In the genomic region with DNA sequence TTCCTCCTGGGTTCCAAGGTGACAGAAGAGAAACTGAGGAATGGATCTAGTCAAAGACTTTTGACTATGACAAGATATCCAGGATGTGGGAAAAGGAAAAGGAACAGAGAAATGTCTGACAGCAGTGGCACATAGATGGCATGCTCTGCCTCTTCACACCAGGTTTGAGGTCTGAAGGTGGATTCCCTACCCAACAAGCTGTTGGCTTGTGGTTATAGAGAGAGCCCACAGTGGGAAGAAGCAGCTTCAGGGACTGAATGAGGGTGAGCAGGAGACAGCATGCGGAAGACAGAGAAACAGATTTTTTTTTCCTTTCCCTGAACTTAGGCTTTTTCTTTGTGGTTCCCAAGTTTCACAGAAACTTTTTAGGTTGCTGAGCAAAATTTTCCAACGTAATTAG, we compare ENCODE assay signal across 32 cellular contexts. TPM values are rescaled to one million over a fixed set of nuclear protein-coding genes. Genes with fewer than 3 reads are reported as not detected.
DNase-seq lines count a peak whose midpoint lies in the region; ATAC-seq and TF ChIP-seq lines count a peak whose summit lies in the region.
"Had no signal": no experiment of that assay in that cellular context is flagged by ENCODE, and none has a peak within 500 bp of the region (broad histone marks: within the 10 kb centered on the region; RNA-seq: fewer than 3 reads in every experiment).

No MANE protein-coding gene starts in this region.

- ATAC-seq in activated CD8-positive, alpha-beta T cell treated with anti-CD3 and anti-CD28 coated beads for 36 hours = peak; percentile 53
- no peak for ATAC-seq in activated CD8-positive, alpha-beta T cell treated with anti-CD3 and anti-CD28 coated beads, Interleukin-2, amount 10 ng/mL, durations not matched to agents 7 days and 5 days
- peak; percentile 67 for ATAC-seq in HG02571 (IDR thresholded peaks at IDR 0.05; ENCODE audit: unreplicated experiment)
- ATAC-seq in HG03565 (IDR thresholded peaks at IDR 0.05; ENCODE audit: unreplicated experiment) = peak; percentile 30
- ATAC-seq: activated T-cell treated with anti-CD3 and anti-CD28 coated beads, Interleukin-2, amount 50 U/mL, for 4 hours; HCT116; HepG2; left cardiac atrium; psoas muscle had no signal

- H3K27ac Mint-ChIP-seq in activated CD8-positive, alpha-beta T cell treated with anti-CD3 and anti-CD28 coated beads for 36 hours = no peak overlapping the region
- H3K27ac Mint-ChIP-seq in activated CD8-positive, alpha-beta T cell treated with anti-CD3 and anti-CD28 coated beads, Interleukin-2, amount 10 ng/mL, durations not matched to agents 7 days and 5 days = no peak overlapping the region
- peak overlapping the region; percentile 17 for H3K27ac Mint-ChIP-seq in stimulated activated naive CD8-positive, alpha-beta T cell treated with anti-CD3 and anti-CD28 coated beads, Interleukin-15, Interleukin-2, amounts not matched to agents 100 ng/mL and 50 ng/mL, for 24 hours
- H3K27ac Mint-ChIP-seq: CD4-positive, alpha-beta memory T cell; endodermal cell; memory B cell; naive B cell had no signal

- H3K27me3 Mint-ChIP-seq in activated CD8-positive, alpha-beta T cell treated with anti-CD3 and anti-CD28 coated beads for 36 hours = peaks cover 17% of the 10 kb centered on the region
- peaks cover 38% of the 10 kb centered on the region for H3K27me3 Mint-ChIP-seq in activated CD8-positive, alpha-beta T cell treated with anti-CD3 and anti-CD28 coated beads, Interleukin-2, amount 10 ng/mL, durations not matched to agents 7 days and 5 days (ENCODE audit: low read depth)
- peaks cover 28% of the 10 kb centered on the region for H3K27me3 Mint-ChIP-seq in stimulated activated naive CD8-positive, alpha-beta T cell treated with anti-CD3 and anti-CD28 coated beads, Interleukin-15, Interleukin-2, amounts not matched to agents 100 ng/mL and 50 ng/mL, for 24 hours

- H3K4me1 Mint-ChIP-seq in activated CD8-positive, alpha-beta T cell treated with anti-CD3 and anti-CD28 coated beads for 36 hours (ENCODE audit: low read depth) = peaks cover 14% of the 10 kb centered on the region
- peaks cover 17% of the 10 kb centered on the region for H3K4me1 Mint-ChIP-seq in activated CD8-positive, alpha-beta T cell treated with anti-CD3 and anti-CD28 coated beads, Interleukin-2, amount 10 ng/mL, durations not matched to agents 7 days and 5 days (ENCODE audit: low read depth)
- peaks cover 15% of the 10 kb centered on the region for H3K4me1 Mint-ChIP-seq in stimulated activated naive CD8-positive, alpha-beta T cell treated with anti-CD3 and anti-CD28 coated beads, Interleukin-15, Interleukin-2, amounts not matched to agents 100 ng/mL and 50 ng/mL, for 24 hours (ENCODE audit: low read depth)
- H3K4me1 Mint-ChIP-seq: CD4-positive, alpha-beta memory T cell; endodermal cell had no signal

- intact Hi-C loops in activated CD8-positive, alpha-beta T cell treated with anti-CD3 and anti-CD28 coated beads for 36 hours (cut with micrococcal nuclease) = no loop called here

- no peaks in the 10 kb centered on the region for H3K9me3 Mint-ChIP-seq in activated CD8-positive, alpha-beta T cell treated with anti-CD3 and anti-CD28 coated beads for 36 hours
- no peaks in the 10 kb centered on the region for H3K9me3 Mint-ChIP-seq in activated CD8-positive, alpha-beta T cell treated with anti-CD3 and anti-CD28 coated beads, Interleukin-2, amount 10 ng/mL, durations not matched to agents 7 days and 5 days (ENCODE audit: insufficient read depth)
- H3K9me3 Mint-ChIP-seq in stimulated activated naive CD8-positive, alpha-beta T cell treated with anti-CD3 and anti-CD28 coated beads, Interleukin-15, Interleukin-2, amounts not matched to agents 100 ng/mL and 50 ng/mL, for 24 hours = peaks cover 4% of the 10 kb centered on the region
- H3K9me3 Mint-ChIP-seq: activated T-cell treated with anti-CD3 and anti-CD28 coated beads, Interleukin-2, amount 50 U/mL, for 4 hours; CD4-positive, alpha-beta memory T cell; endodermal cell had no signal

- no peak overlapping the region for H3K4me3 Mint-ChIP-seq in activated CD8-positive, alpha-beta T cell treated with anti-CD3 and anti-CD28 coated beads for 36 hours
- no peak overlapping the region for H3K4me3 Mint-ChIP-seq in activated CD8-positive, alpha-beta T cell treated with anti-CD3 and anti-CD28 coated beads, Interleukin-2, amount 10 ng/mL, durations not matched to agents 7 days and 5 days
- no peak overlapping the region for H3K4me3 Mint-ChIP-seq in stimulated activated naive CD8-positive, alpha-beta T cell treated with anti-CD3 and anti-CD28 coated beads, Interleukin-15, Interleukin-2, amounts not matched to agents 100 ng/mL and 50 ng/mL, for 24 hours
- H3K4me3 Mint-ChIP-seq: activated T-cell treated with anti-CD3 and anti-CD28 coated beads, Interleukin-2, amount 50 U/mL, for 4 hours; CD4-positive, alpha-beta memory T cell; endodermal cell; memory B cell; naive B cell had no signal

- POLR2A ChIA-PET in activated CD8-positive, alpha-beta T cell treated with anti-CD3 and anti-CD28 coated beads for 36 hours (lab: Charles Lee) = no interaction called here
- POLR2A ChIA-PET in activated CD8-positive, alpha-beta T cell treated with anti-CD3 and anti-CD28 coated beads, Interleukin-2, amount 10 ng/mL, durations not matched to agents 7 days and 5 days (lab: Charles Lee) = no interaction called here

- no peak for TF ChIP-seq CTCF in activated CD8-positive, alpha-beta T cell treated with anti-CD3 and anti-CD28 coated beads for 36 hours (IDR thresholded peaks at IDR 0.05)

- peak; percentile 61 for DNase-seq in activated CD8-positive, alpha-beta T cell treated with anti-CD3 and anti-CD28 coated beads for 36 hours
- DNase-seq in activated CD8-positive, alpha-beta T cell treated with anti-CD3 and anti-CD28 coated beads, Interleukin-2, amount 10 ng/mL, durations not matched to agents 7 days and 5 days = no peak
- DNase-seq in NCI-H82 treated with DMSO at 0.1 percent for 48 hours (lab: John Stamatoyannopoulos, UW; ENCODE audit: unreplicated experiment) = no peak
- DNase-seq in NCI-H146 (lab: John Stamatoyannopoulos, UW) = no peak
- DNase-seq in stimulated activated CD4-positive, alpha-beta T cell treated with anti-CD3 and anti-CD28 coated beads, Interleukin-4, amount 100 ng/mL, for 1 hour = no peak
- DNase-seq: 8988T; activated naive CD4-positive, alpha-beta T cell treated with Interleukin-2 at 50 U/mL for 16 hours; activated T-cell treated with anti-CD3 and anti-CD28 coated beads, Interleukin-2, amount 50 U/mL, for 4 hours; AML-193; anterior cingulate cortex; CD4-positive, alpha-beta memory T cell; endodermal cell; Kasumi-1; left cardiac atrium; naive B cell; NCI-H1048; NCI-H187; NCI-H524 treated with DMSO at 0.1 percent for 48 hours; psoas muscle; stimulated activated CD8-positive, alpha-beta memory T cell treated with anti-CD3 and anti-CD28 coated beads, Interleukin-4, amount 100 ng/mL, for 48 hours had no signal

- CTCF ChIA-PET in activated CD8-positive, alpha-beta T cell treated with anti-CD3 and anti-CD28 coated beads for 36 hours (lab: Charles Lee) = interaction anchor here (1.1 to 2.1 kb wide), 2 partner anchors 10 to 180 kb away, joined by 3 to 10 read pairs; no protein-coding TSS in a partner anchor
- CTCF ChIA-PET in activated CD8-positive, alpha-beta T cell treated with anti-CD3 and anti-CD28 coated beads, Interleukin-2, amount 10 ng/mL, durations not matched to agents 7 days and 5 days (lab: Charles Lee) = interaction anchor here (0.7 to 1.8 kb wide), 3 partner anchors 9 to 238 kb away, joined by 3 to 8 read pairs (median 5); partner anchors contain the start of gene IFNB1

- H3K36me3 Mint-ChIP-seq in activated CD8-positive, alpha-beta T cell treated with anti-CD3 and anti-CD28 coated beads for 36 hours (ENCODE audit: low read depth) = no peaks in the 10 kb centered on the region
- H3K36me3 Mint-ChIP-seq in activated CD8-positive, alpha-beta T cell treated with anti-CD3 and anti-CD28 coated beads, Interleukin-2, amount 10 ng/mL, durations not matched to agents 7 days and 5 days (ENCODE audit: low read depth) = no peaks in the 10 kb centered on the region
- no peaks in the 10 kb centered on the region for H3K36me3 Mint-ChIP-seq in stimulated activated naive CD8-positive, alpha-beta T cell treated with anti-CD3 and anti-CD28 coated beads, Interleukin-15, Interleukin-2, amounts not matched to agents 100 ng/mL and 50 ng/mL, for 24 hours (ENCODE audit: low read depth)
- H3K36me3 Mint-ChIP-seq: CD4-positive, alpha-beta memory T cell; memory B cell; naive B cell had no signal

RNA-seq across cellular contexts. Expression of gene IFNW1, which starts 20.6 kb away (rescaled TPM):
- not detected for total RNA-seq in activated CD8-positive, alpha-beta T cell treated with anti-CD3 and anti-CD28 coated beads for 36 hours
- not detected for total RNA-seq in activated CD8-positive, alpha-beta T cell treated with anti-CD3 and anti-CD28 coated beads, Interleukin-2, amount 10 ng/mL, durations not matched to agents 7 days and 5 days
- total RNA-seq: activated T-cell treated with anti-CD3 and anti-CD28 coated beads, Interleukin-2, amount 50 U/mL, for 4 hours; cardiac septum; CD4-positive, alpha-beta memory T cell; endodermal cell; esophagus muscularis mucosa; frontal cortex; G401; HepG2; left cardiac atrium; psoas muscle; T-helper 1 cell treated with Interleukin-12 subunit alpha and Interleukin-12 subunit beta and Interleukin-4 antibody, amounts not matched to agents 30 ng/mL and 1 ng/mL, for 36 hours; urinary bladder had no signal

RNA-seq across cellular contexts. Expression of gene IFNB1, which starts 43.3 kb away (rescaled TPM):
- total RNA-seq in activated CD8-positive, alpha-beta T cell treated with anti-CD3 and anti-CD28 coated beads for 36 hours = 1 to 10 TPM in 1 of 2 experiments, under 1 TPM in 1; 0.87 to 1.1 TPM
- not detected for total RNA-seq in activated CD8-positive, alpha-beta T cell treated with anti-CD3 and anti-CD28 coated beads, Interleukin-2, amount 10 ng/mL, durations not matched to agents 7 days and 5 days
- total RNA-seq: activated T-cell treated with anti-CD3 and anti-CD28 coated beads, Interleukin-2, amount 50 U/mL, for 4 hours; cardiac septum; CD4-positive, alpha-beta memory T cell; endodermal cell; esophagus muscularis mucosa; frontal cortex; G401; HepG2; left cardiac atrium; psoas muscle; T-helper 1 cell treated with Interleukin-12 subunit alpha and Interleukin-12 subunit beta and Interleukin-4 antibody, amounts not matched to agents 30 ng/mL and 1 ng/mL, for 36 hours; urinary bladder had no signal

RNA-seq across cellular contexts. Expression of gene IFNA21, which starts 45.4 kb away (rescaled TPM):
- not detected for total RNA-seq in activated CD8-positive, alpha-beta T cell treated with anti-CD3 and anti-CD28 coated beads for 36 hours
- not detected for total RNA-seq in activated CD8-positive, alpha-beta T cell treated with anti-CD3 and anti-CD28 coated beads, Interleukin-2, amount 10 ng/mL, durations not matched to agents 7 days and 5 days
- total RNA-seq: activated T-cell treated with anti-CD3 and anti-CD28 coated beads, Interleukin-2, amount 50 U/mL, for 4 hours; cardiac septum; CD4-positive, alpha-beta memory T cell; endodermal cell; esophagus muscularis mucosa; frontal cortex; G401; HepG2; left cardiac atrium; psoas muscle; T-helper 1 cell treated with Interleukin-12 subunit alpha and Interleukin-12 subunit beta and Interleukin-4 antibody, amounts not matched to agents 30 ng/mL and 1 ng/mL, for 36 hours; urinary bladder had no signal
